Comparison of ENCODE assay signal across 17 cellular contexts in genomic region chr22:17783317-17783716, GRCh38.
"Had no signal": no experiment of that assay in that cellular context is flagged by ENCODE, and none has a peak within 500 bp of the region (broad histone marks: within the 10 kb centered on the region; RNA-seq: fewer than 3 reads in every experiment).

No MANE protein-coding gene starts in this region.

- H3K27ac Mint-ChIP-seq: activated CD4-positive, alpha-beta T cell treated with anti-CD3 and anti-CD28 coated beads, Interleukin-2, amount 10 ng/mL, durations not matched to agents 24 days and 14 days; activated naive CD8-positive, alpha-beta T cell treated with anti-CD3 and anti-CD28 coated beads, Interleukin-2, amount 10 ng/mL, durations not matched to agents 7 days and 5 days; endodermal cell; WTC11 had no signal

- H3K9me3 ChIP-seq: ovary, thoracic aorta, upper lobe of right lung had no signal

- H3K4me3 ChIP-seq: dorsolateral prefrontal cortex, hepatocyte, ovary, thoracic aorta, upper lobe of right lung had no signal

- H3K9me3 Mint-ChIP-seq: activated CD4-positive, alpha-beta T cell treated with anti-CD3 and anti-CD28 coated beads, Interleukin-2, amount 10 ng/mL, durations not matched to agents 24 days and 14 days; activated naive CD8-positive, alpha-beta T cell treated with anti-CD3 and anti-CD28 coated beads, Interleukin-2, amount 10 ng/mL, durations not matched to agents 7 days and 5 days; endodermal cell; nephron; WTC11 had no signal

- H3K79me2 ChIP-seq: hepatocyte had no signal

- H2AFZ ChIP-seq: hepatocyte had no signal

- H3K4me3 Mint-ChIP-seq: activated CD4-positive, alpha-beta T cell treated with anti-CD3 and anti-CD28 coated beads, Interleukin-2, amount 10 ng/mL, durations not matched to agents 24 days and 14 days; activated naive CD8-positive, alpha-beta T cell treated with anti-CD3 and anti-CD28 coated beads, Interleukin-2, amount 10 ng/mL, durations not matched to agents 7 days and 5 days; endodermal cell; nephron; WTC11 had no signal

- H3K36me3 ChIP-seq: ovary, upper lobe of right lung had no signal

- H3K27me3 Mint-ChIP-seq: activated naive CD8-positive, alpha-beta T cell treated with anti-CD3 and anti-CD28 coated beads, Interleukin-2, amount 10 ng/mL, durations not matched to agents 7 days and 5 days had no signal

- ATAC-seq: left lobe of liver, sciatic nerve, upper lobe of right lung, WTC11 had no signal

- H3K36me3 Mint-ChIP-seq: WTC11 had no signal

- H3K27ac ChIP-seq: hepatocyte, ovary, thoracic aorta, upper lobe of right lung had no signal

- DNase-seq: activated CD4-positive, alpha-beta T cell treated with anti-CD3 and anti-CD28 coated beads, Interleukin-2, amount 10 ng/mL, durations not matched to agents 24 days and 14 days; activated CD8-positive, alpha-beta memory T cell treated with anti-CD3 and anti-CD28 coated beads, Interleukin-2, amount 50 U/mL, for 48 hours; activated gamma-delta T cell treated with Interleukin-2 at 50 U/mL for 16 hours; activated naive CD8-positive, alpha-beta T cell treated with anti-CD3 and anti-CD28 coated beads, Interleukin-2, amount 10 ng/mL, durations not matched to agents 7 days and 5 days; endodermal cell; erythroblast; islet precursor cell; mesendoderm; ovary; upper lobe of right lung had no signal

- H3K4me2 ChIP-seq: hepatocyte had no signal

- H3K27me3 ChIP-seq: dorsolateral prefrontal cortex, hepatocyte, ovary, upper lobe of right lung had no signal
